In genomic region chr22:38454011-38454360, GRCh38 we compare ENCODE assay signal across 14 cellular contexts. TPM values are rescaled to one million over a fixed set of nuclear protein-coding genes. Genes with fewer than 3 reads are reported as not detected.
DNase-seq lines count a peak whose midpoint lies in the region; ATAC-seq and TF ChIP-seq lines count a peak whose summit lies in the region.
"Had no signal": no experiment of that assay in that cellular context is flagged by ENCODE, and none has a peak within 500 bp of the region (broad histone marks: within the 10 kb centered on the region; RNA-seq: fewer than 3 reads in every experiment).

No MANE protein-coding gene starts in this region.

- DNase-seq in activated naive CD4-positive, alpha-beta T cell treated with anti-CD3 and anti-CD28 coated beads, Interleukin-2, amount 10 ng/mL, durations not matched to agents 7 days and 5 days: no peak
- no peak for DNase-seq in activated naive CD4-positive, alpha-beta T cell treated with anti-CD3 and anti-CD28 coated beads, Interleukin-2, amount 50 U/mL, for 16 hours
- DNase-seq in effector memory CD8-positive, alpha-beta T cell: no peak
- DNase-seq in sciatic nerve (ENCODE audit: low spot score) (no peak), smooth muscle cell (lab: John Stamatoyannopoulos, UW; ENCODE audit: unreplicated experiment) (no peak), DMS79 (lab: John Stamatoyannopoulos, UW) (no peak)
- DNase-seq: activated CD4-positive, alpha-beta memory T cell treated with anti-CD3 and anti-CD28 coated beads, Interleukin-2, amount 10 ng/mL, durations not matched to agents 7 days and 5 days; cortex of kidney; mesendoderm; NCI-H510A treated with DMSO at 0.1 percent for 48 hours; trophoblast cell had no signal

- 0 out of 2 replicates have a peak overlapping the region, but pooled peaks have one; percentile 22 for H2AFZ ChIP-seq in OCI-LY3 (ENCODE audit: low read depth, low read length)
- no peak overlapping the region for H2AFZ ChIP-seq in smooth muscle cell (ENCODE audit: low read depth)

- H3K27me3 Mint-ChIP-seq in activated naive CD4-positive, alpha-beta T cell treated with anti-CD3 and anti-CD28 coated beads, Interleukin-2, amount 10 ng/mL, durations not matched to agents 7 days and 5 days: peaks cover 95% of the 10 kb centered on the region
- peaks cover 67 to 89% of the 10 kb centered on the region in 2 donors for H3K27me3 Mint-ChIP-seq in effector memory CD8-positive, alpha-beta T cell

- no peak overlapping the region for H3K27ac ChIP-seq in OCI-LY3 (ENCODE audit: low read length)
- no peak overlapping the region for H3K27ac ChIP-seq in smooth muscle cell (ENCODE audit: low read depth)

- H3K9ac ChIP-seq in OCI-LY3 (ENCODE audit: low read length) (no peak overlapping the region; the same call in 1 of the 2 replicates), smooth muscle cell (ENCODE audit: low read depth) (no peak overlapping the region)

- WGBS in smooth muscle cell (ENCODE audit: low lambda C conversion rate): 83% methylated on average over 3 of the region's 3 CpGs

- CTCF ChIA-PET in activated naive CD4-positive, alpha-beta T cell treated with anti-CD3 and anti-CD28 coated beads, Interleukin-2, amount 10 ng/mL, durations not matched to agents 7 days and 5 days (lab: Charles Lee): no interaction called here

- H3K4me2 ChIP-seq in OCI-LY3 (ENCODE audit: low read length) (peak overlapping the region; percentile 44), smooth muscle cell (no peak overlapping the region)

- no peaks in the 10 kb centered on the region for H3K79me2 ChIP-seq in OCI-LY3 (ENCODE audit: low read length)
- no peaks in the 10 kb centered on the region for H3K79me2 ChIP-seq in smooth muscle cell (ENCODE audit: low read depth)

- peaks cover 16% of the 10 kb centered on the region for H3K4me1 Mint-ChIP-seq in activated naive CD4-positive, alpha-beta T cell treated with anti-CD3 and anti-CD28 coated beads, Interleukin-2, amount 10 ng/mL, durations not matched to agents 7 days and 5 days
- peaks cover 5 to 10% of the 10 kb centered on the region in 2 donors for H3K4me1 Mint-ChIP-seq in effector memory CD8-positive, alpha-beta T cell (ENCODE audit: low read depth in 2 of 2)

- H4K20me1 ChIP-seq in OCI-LY3 (ENCODE audit: insufficient read depth, low read length) (no peaks in the 10 kb centered on the region), smooth muscle cell (ENCODE audit: low read depth) (no peaks in the 10 kb centered on the region)

- no peak overlapping the region for H3K27ac Mint-ChIP-seq in activated naive CD4-positive, alpha-beta T cell treated with anti-CD3 and anti-CD28 coated beads, Interleukin-2, amount 10 ng/mL, durations not matched to agents 7 days and 5 days
- H3K27ac Mint-ChIP-seq in effector memory CD8-positive, alpha-beta T cell: no peak overlapping the region
- H3K27ac Mint-ChIP-seq: activated CD4-positive, alpha-beta memory T cell treated with anti-CD3 and anti-CD28 coated beads, Interleukin-2, amount 10 ng/mL, durations not matched to agents 7 days and 5 days had no signal

- H3K4me3 ChIP-seq in OCI-LY3 (ENCODE audit: low read length) (no peak overlapping the region), smooth muscle cell (no peak overlapping the region)

- H3F3A ChIP-seq in smooth muscle cell (ENCODE audit: low read depth): no peaks in the 10 kb centered on the region

- H3K36me3 ChIP-seq in OCI-LY3 (replicated peaks; ENCODE audit: low read depth, low read length): no peaks in the 10 kb centered on the region
- H3K36me3 ChIP-seq in smooth muscle cell (ENCODE audit: low read depth): no peaks in the 10 kb centered on the region

- TF ChIP-seq CTCF in OCI-LY3 (IDR thresholded peaks at IDR 0.05; ENCODE audit: low read depth, low read length) (no peak), smooth muscle cell (IDR thresholded peaks at IDR 0.05; ENCODE audit: borderline replicate concordance, insufficient read depth, poor library complexity, severe bottlenecking) (no peak)

- no peak for ATAC-seq in effector memory CD8-positive, alpha-beta T cell (replicated peaks)
- peak; percentile 6 for ATAC-seq in sciatic nerve
- no peak for ATAC-seq in HG02852 (IDR thresholded peaks at IDR 0.05; ENCODE audit: unreplicated experiment)

- intact Hi-C loops in sciatic nerve (cut with DNase I): no loop called here

- peaks cover 18% of the 10 kb centered on the region for H3K27me3 ChIP-seq in OCI-LY3 (ENCODE audit: low read depth, low read length)
- H3K27me3 ChIP-seq in smooth muscle cell (ENCODE audit: low read depth): peaks cover 70% of the 10 kb centered on the region

- peak overlapping the region; percentile 7 for H3K4me3 Mint-ChIP-seq in activated naive CD4-positive, alpha-beta T cell treated with anti-CD3 and anti-CD28 coated beads, Interleukin-2, amount 10 ng/mL, durations not matched to agents 7 days and 5 days
- peak overlapping the region; percentile 76 to 77 for H3K4me3 Mint-ChIP-seq in effector memory CD8-positive, alpha-beta T cell

- no peaks in the 10 kb centered on the region for H3K36me3 Mint-ChIP-seq in activated naive CD4-positive, alpha-beta T cell treated with anti-CD3 and anti-CD28 coated beads, Interleukin-2, amount 10 ng/mL, durations not matched to agents 7 days and 5 days
- H3K36me3 Mint-ChIP-seq in effector memory CD8-positive, alpha-beta T cell (ENCODE audit: insufficient read depth): peaks cover 4% of the 10 kb centered on the region

- H3K9me3 ChIP-seq in OCI-LY3 (ENCODE audit: insufficient read depth, low read length): no peaks in the 10 kb centered on the region
- H3K9me3 ChIP-seq in smooth muscle cell (replicated peaks; ENCODE audit: low read depth): no peaks in the 10 kb centered on the region

- no peaks in the 10 kb centered on the region for H3K9me3 Mint-ChIP-seq in activated naive CD4-positive, alpha-beta T cell treated with anti-CD3 and anti-CD28 coated beads, Interleukin-2, amount 10 ng/mL, durations not matched to agents 7 days and 5 days
- no peaks in the 10 kb centered on the region for H3K9me3 Mint-ChIP-seq in effector memory CD8-positive, alpha-beta T cell
- H3K9me3 Mint-ChIP-seq: activated CD4-positive, alpha-beta memory T cell treated with anti-CD3 and anti-CD28 coated beads, Interleukin-2, amount 10 ng/mL, durations not matched to agents 7 days and 5 days had no signal

- H3K4me1 ChIP-seq in OCI-LY3 (ENCODE audit: low read length): peaks cover 12% of the 10 kb centered on the region
- H3K4me1 ChIP-seq in smooth muscle cell (ENCODE audit: low read depth): no peaks in the 10 kb centered on the region

RNA-seq across cellular contexts. Expression of gene KCNJ4, which starts 1.0 kb away (rescaled TPM):
- 0.71 TPM for total RNA-seq in sciatic nerve
- total RNA-seq in smooth muscle cell: 0.81 TPM in 1 of 2 replicates, not detected in the other
- not detected in 2 replicates for polyA plus RNA-seq in smooth muscle cell
- total RNA-seq: activated CD4-positive, alpha-beta memory T cell treated with anti-CD3 and anti-CD28 coated beads, Interleukin-2, amount 10 ng/mL, durations not matched to agents 7 days and 5 days; posterior vena cava had no signal

RNA-seq across cellular contexts. Expression of gene KDELR3, which starts 13.9 kb away (rescaled TPM):
- 15.4 TPM for total RNA-seq in sciatic nerve
- total RNA-seq in smooth muscle cell: 163 and 207 TPM in 2 replicates
- polyA plus RNA-seq in smooth muscle cell: 198 and 252 TPM in 2 replicates

RNA-seq across cellular contexts. Expression of gene DDX17, which starts 52.1 kb away (rescaled TPM):
- total RNA-seq in sciatic nerve: 742 TPM
- 182 and 201 TPM in 2 replicates for total RNA-seq in smooth muscle cell
- 11.5 and 22.2 TPM in 2 replicates for polyA plus RNA-seq in smooth muscle cell

Comparison
In these comparisons a context has a peak if more than half of its experiments do, and no peak if none do; other contexts are left out.
1. RNA of gene KDELR3, which starts 13.9 kb away (total RNA-seq): 163 to 207 TPM in smooth muscle cell; 15.4 TPM in sciatic nerve (single experiment); every median in the first group is over 10 times any median in the second.